In the genomic region with DNA sequence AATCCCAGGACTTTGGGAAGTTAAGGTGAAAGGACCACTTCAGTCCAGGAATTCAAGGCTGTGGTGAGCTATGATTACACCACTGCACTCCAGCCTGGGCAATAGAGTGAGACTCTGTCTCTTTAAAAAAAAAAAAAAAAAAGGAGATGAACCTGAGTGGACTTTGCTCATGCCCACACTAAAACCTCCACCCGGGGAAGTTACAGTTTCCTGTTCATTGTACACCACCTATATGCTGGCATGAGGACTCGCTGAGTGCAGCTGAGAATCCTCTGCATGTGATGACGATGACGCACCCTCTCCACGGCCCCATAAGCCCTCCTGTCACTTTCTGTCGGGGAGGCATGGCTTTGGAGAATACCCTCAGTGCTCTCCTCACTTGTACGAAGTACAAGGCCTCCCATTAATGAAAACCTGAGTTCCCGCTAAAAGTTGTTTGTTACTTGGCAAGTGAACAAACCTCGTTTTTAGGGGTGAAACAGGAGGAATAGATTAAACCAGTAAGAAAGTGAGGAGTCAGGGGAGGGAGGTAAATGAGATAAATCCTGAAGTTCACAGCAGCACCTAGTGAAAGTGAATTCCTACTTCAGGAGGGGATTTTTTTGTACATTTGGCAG, we compare ENCODE assay signal across 17 cellular contexts. TPM values are rescaled to one million over a fixed set of nuclear protein-coding genes. Genes with fewer than 3 reads are reported as not detected.
DNase-seq lines count a peak whose midpoint lies in the region; ATAC-seq and TF ChIP-seq lines count a peak whose summit lies in the region.
"Had no signal": no experiment of that assay in that cellular context is flagged by ENCODE, and none has a peak within 500 bp of the region (broad histone marks: within the 10 kb centered on the region; RNA-seq: fewer than 3 reads in every experiment).

No MANE protein-coding gene starts in this region.

- intact Hi-C loops in sigmoid colon (cut with DNase I) = no loop called here
- intact Hi-C loops in psoas muscle (cut with DNase I) = loop anchor here in 1 of 2 donors (10.0 kb wide), 1 partner anchor 201 kb away; no protein-coding TSS in a partner anchor

- no peaks in the 10 kb centered on the region for H3K27me3 ChIP-seq in sigmoid colon
- peaks cover 0 to 4% (median 3%) of the 10 kb centered on the region in 3 donors for H3K27me3 ChIP-seq in psoas muscle (ENCODE audit: insufficient read depth in 3 of 3, low read length in 2 of 3)

- H3K27ac ChIP-seq in sigmoid colon (peak overlapping the region; percentile 50 to 68 (median 55)), psoas muscle (no peak overlapping the region)

- CTCF ChIA-PET in HEK293T (lab: Yijun Ruan, JAX) = no interaction called here

- H3K36me3 ChIP-seq in sigmoid colon (no peaks in the 10 kb centered on the region), psoas muscle (ENCODE audit: insufficient read depth in 1 of 2, low read depth in 1 of 2) (no peaks in the 10 kb centered on the region)

- no peak for TF ChIP-seq EP300 in sigmoid colon (IDR thresholded peaks at IDR 0.05)

- no peak for TF ChIP-seq CTCF in sigmoid colon (IDR thresholded peaks at IDR 0.05)
- TF ChIP-seq CTCF in psoas muscle (IDR thresholded peaks at IDR 0.05) = no peak

- H3K4me1 ChIP-seq in sigmoid colon = peaks cover 0 to 61% (median 27%) of the 10 kb centered on the region in 4 donors
- H3K4me1 ChIP-seq in psoas muscle = no peaks in the 10 kb centered on the region

- WGBS in sigmoid colon, 2 donors = 8 to 46% methylated on average over 9 of the region's 9 CpGs
- 61 to 71% (median 63%) methylated on average over 9 of the region's 9 CpGs for WGBS in psoas muscle, 3 donors

- H3K9me3 ChIP-seq in sigmoid colon (no peaks in the 10 kb centered on the region), psoas muscle (no peaks in the 10 kb centered on the region)

- ATAC-seq in left lobe of liver = peak; percentile 60
- ATAC-seq in psoas muscle = no peak
- no peak for ATAC-seq in HG03280 (IDR thresholded peaks at IDR 0.05; ENCODE audit: unreplicated experiment)
- ATAC-seq: stimulated activated naive CD8-positive, alpha-beta T cell treated with anti-CD3 and anti-CD28 coated beads, Interleukin-15, amount 100 ng/mL, for 72 hours had no signal

- DNase-seq in DMS53 treated with DMSO at 0.1 percent for 48 hours (lab: John Stamatoyannopoulos, UW; ENCODE audit: unreplicated experiment) (peak; percentile 94), NOMO-1 treated with DMSO at 0.1 percent for 48 hours (lab: John Stamatoyannopoulos, UW; ENCODE audit: unreplicated experiment) (peak; percentile 59), left lobe of liver (ENCODE audit: low spot score) (peak; percentile 72), sigmoid colon (no peak), psoas muscle (no peak), HEK293T (ENCODE audit: extremely low spot score) (no peak), DMS114 treated with DMSO at 0.1 percent for 48 hours (lab: John Stamatoyannopoulos, UW; ENCODE audit: unreplicated experiment) (no peak)
- DNase-seq: activated T-cell treated with anti-CD3 and anti-CD28 coated beads, Interleukin-2, amount 50 U/mL, for 24 hours; HCEC 1CT; midbrain; right cardiac atrium; stimulated activated naive CD8-positive, alpha-beta T cell treated with anti-CD3 and anti-CD28 coated beads, Interleukin-15, amount 100 ng/mL, for 72 hours; T-helper 1 cell had no signal

- TF ChIP-seq POLR2A in sigmoid colon (IDR thresholded peaks at IDR 0.05) = peak in 1 of 2 donors; percentile 10

- H3K4me3 ChIP-seq in sigmoid colon = no peak overlapping the region
- no peak overlapping the region for H3K4me3 ChIP-seq in psoas muscle
- H3K4me3 ChIP-seq: coronary artery had no signal

- POLR2A ChIA-PET in HEK293T (lab: Yijun Ruan, JAX) = no interaction called here

TF ChIP-seq in HEK293T, 16 proteins besides CTCF, POLR2A, EP300 and RAD21:
- TF ChIP-seq L3MBTL2 (conservative IDR thresholded peaks at IDR 0.05) (no peak), FOXK2 (IDR thresholded peaks at IDR 0.05) (no peak), FOXA1 (IDR thresholded peaks at IDR 0.05) (no peak), LEF1 (IDR thresholded peaks at IDR 0.05; ENCODE audit: borderline replicate concordance) (no peak), SP1 (IDR thresholded peaks at IDR 0.05) (no peak), PKNOX1 (IDR thresholded peaks at IDR 0.05) (no peak), ARNT (IDR thresholded peaks at IDR 0.05) (no peak), HDGF (IDR thresholded peaks at IDR 0.05; ENCODE audit: borderline replicate concordance) (no peak)

RNA-seq across cellular contexts. Expression of gene TMEM176B, which starts 15.9 kb away (rescaled TPM):
- total RNA-seq in left lobe of liver = 906 TPM
- total RNA-seq in sigmoid colon = 10 to 100 TPM; 47.4 to 52.3 (median 48.3) TPM
- 100 to 1,000 TPM; 144 to 246 (median 151) TPM for polyA plus RNA-seq in sigmoid colon
- total RNA-seq in psoas muscle = 10 to 100 TPM in 1 of 4 donors, 1 to 10 TPM in 3; 3.4 to 15.9 (median 4.9) TPM
- polyA plus RNA-seq in psoas muscle = 1 to 10 TPM; 2.2 to 5.6 (median 3.9) TPM
- polyA plus RNA-seq: BJ had no signal

RNA-seq across cellular contexts. Expression of gene TMEM176A, which starts 16.3 kb away (rescaled TPM):
- total RNA-seq in left lobe of liver (449 TPM), sigmoid colon (10 to 100 TPM; 19.9 to 28.1 (median 24.1) TPM), psoas muscle (10 to 100 TPM in 1 of 4 donors, 1 to 10 TPM in 3; 2.9 to 13.7 (median 4.2) TPM)
- polyA plus RNA-seq in sigmoid colon (100 to 1,000 TPM; 126 to 150 (median 127) TPM), psoas muscle (1 to 10 TPM; 2.3 to 3.2 (median 3.0) TPM)
- total RNA-seq: OCI-LY7 had no signal
- polyA plus RNA-seq: BJ had no signal

RNA-seq across cellular contexts. Expression of gene GIMAP5, which starts 47.0 kb away (rescaled TPM):
- total RNA-seq in left lobe of liver (3.7 TPM), sigmoid colon (10 to 100 TPM; 17.2 to 30.7 (median 18.5) TPM), psoas muscle (1 to 10 TPM; 4.1 to 8.4 (median 7.7) TPM)
- polyA plus RNA-seq in sigmoid colon (10 to 100 TPM in 1 of 3 donors, 1 to 10 TPM in 2; 7.9 to 39.4 (median 9.6) TPM), psoas muscle (10 to 100 TPM in 2 of 3 donors, 1 to 10 TPM in 1; 8.8 to 12.4 (median 11.8) TPM)
- total RNA-seq: OCI-LY7 had no signal
- polyA plus RNA-seq: BJ had no signal

Comparison
In these comparisons a context has a peak if more than half of its experiments do, and no peak if none do; other contexts are left out.
1. DNase-seq: peak in DMS53 treated with DMSO at 0.1 percent for 48 hours (single experiment), NOMO-1 treated with DMSO at 0.1 percent for 48 hours (single experiment) and left lobe of liver (single experiment); none in sigmoid colon (single experiment), psoas muscle (0 of 2), HEK293T (single experiment) and DMS114 treated with DMSO at 0.1 percent for 48 hours (single experiment).
2. RNA of gene TMEM176B, which starts 15.9 kb away (total RNA-seq): 906 TPM in left lobe of liver (single experiment); 47.4 to 52.3 TPM in sigmoid colon and 3.4 to 15.9 TPM in psoas muscle; every median in the first group is over 10 times any median in the second.
3. RNA of gene TMEM176A, which starts 16.3 kb away (total RNA-seq): 449 TPM in left lobe of liver (single experiment); 19.9 to 28.1 TPM in sigmoid colon and 2.9 to 13.7 TPM in psoas muscle; every median in the first group is over 10 times any median in the second.